In genomic region chr20:2374346-2375125, GRCh38 we compare ENCODE assay signal across 23 cellular contexts. TPM values are rescaled to one million over a fixed set of nuclear protein-coding genes. Genes with fewer than 3 reads are reported as not detected.
DNase-seq lines count a peak whose midpoint lies in the region; TF ChIP-seq lines count a peak whose summit lies in the region.
"Had no signal": no experiment of that assay in that cellular context is flagged by ENCODE, and none has a peak within 500 bp of the region (broad histone marks: within the 10 kb centered on the region; RNA-seq: fewer than 3 reads in every experiment).

No MANE protein-coding gene starts in this region.

- no peak overlapping the region for H4K91ac ChIP-seq in trophoblast cell (ENCODE audit: low read depth, low read length)

- H3K36me3 ChIP-seq in right atrium auricular region = no peaks in the 10 kb centered on the region
- H3K36me3 ChIP-seq in left ventricle myocardium inferior = no peaks in the 10 kb centered on the region
- H3K36me3 ChIP-seq in esophagus muscularis mucosa = no peaks in the 10 kb centered on the region
- H3K36me3 ChIP-seq in trophoblast cell (ENCODE audit: control insufficient read depth in 1 of 2, insufficient read depth in 2 of 2, low read length in 2 of 2) = no peaks in the 10 kb centered on the region
- H3K36me3 ChIP-seq: BE2C; BLaER1 treated with 17β-estradiol and CSF1 and Interleukin-3, amounts not matched to agents 10 nM and 100 nM had no signal

- no peak for TF ChIP-seq CTCF in right atrium auricular region (IDR thresholded peaks at IDR 0.05)
- no peak for TF ChIP-seq CTCF in left ventricle myocardium inferior (IDR thresholded peaks at IDR 0.05; ENCODE audit: borderline replicate concordance)
- TF ChIP-seq CTCF in esophagus muscularis mucosa (IDR thresholded peaks at IDR 0.05) = no peak

- H3K27ac ChIP-seq in right atrium auricular region (no peak overlapping the region), left ventricle myocardium inferior (replicated peaks) (no peak overlapping the region), esophagus muscularis mucosa (replicated peaks in 1 of 4) (no peak overlapping the region), trophoblast cell (ENCODE audit: low read depth, low read length) (no peak overlapping the region)
- H3K27ac ChIP-seq: A549; BLaER1 treated with 17β-estradiol and CSF1 and Interleukin-3, amounts not matched to agents 10 nM and 100 nM had no signal

- no peak for TF ChIP-seq EP300 in esophagus muscularis mucosa (IDR thresholded peaks at IDR 0.05)

- H2BK5ac ChIP-seq in trophoblast cell (ENCODE audit: low read depth, low read length, poor library complexity) = no peak overlapping the region

- 85% methylated on average over 7 of the region's 9 CpGs for WGBS in esophagus muscularis mucosa
- no CpG with 5 or more reads among the region's 9 CpGs for WGBS in trophoblast cell (ENCODE audit: extremely low coverage, insufficient coverage, insufficient read length)

- no peak overlapping the region for H3K14ac ChIP-seq in trophoblast cell (ENCODE audit: low read length)

- H2BK120ac ChIP-seq in trophoblast cell (ENCODE audit: insufficient read depth, low read length, poor library complexity) = no peak overlapping the region

- no peak overlapping the region for H2AK5ac ChIP-seq in trophoblast cell (ENCODE audit: low read length)

- no peak overlapping the region for H2AFZ ChIP-seq in trophoblast cell (ENCODE audit: insufficient read depth, low read length, poor library complexity)
- H2AFZ ChIP-seq: GM23338 had no signal

- no peaks in the 10 kb centered on the region for H3K79me1 ChIP-seq in trophoblast cell (ENCODE audit: low read length)

- H3K4me3 ChIP-seq in right atrium auricular region (no peak overlapping the region), left ventricle myocardium inferior (no peak overlapping the region), esophagus muscularis mucosa (no peak overlapping the region), trophoblast cell (ENCODE audit: low read depth, low read length) (no peak overlapping the region)
- H3K4me3 ChIP-seq: A549; BLaER1 treated with 17β-estradiol and CSF1 and Interleukin-3, amounts not matched to agents 10 nM and 100 nM; GM23338 had no signal

- H3K27me3 ChIP-seq in right atrium auricular region (no peaks in the 10 kb centered on the region), left ventricle myocardium inferior (ENCODE audit: low read depth) (peaks cover 60% of the 10 kb centered on the region), esophagus muscularis mucosa (peaks cover 0 to 23% (median 0%) of the 10 kb centered on the region in 4 donors), trophoblast cell (ENCODE audit: insufficient read depth, low read length) (no peaks in the 10 kb centered on the region)
- H3K27me3 ChIP-seq: BE2C had no signal

- H3K4me1 ChIP-seq in right atrium auricular region (no peaks in the 10 kb centered on the region), left ventricle myocardium inferior (no peaks in the 10 kb centered on the region), esophagus muscularis mucosa (no peaks in the 10 kb centered on the region), trophoblast cell (ENCODE audit: control insufficient read depth in 1 of 2, insufficient read depth in 2 of 2, low read length in 2 of 2) (no peaks in the 10 kb centered on the region)
- H3K4me1 ChIP-seq: A549, BE2C had no signal

- no peak overlapping the region for H4K8ac ChIP-seq in trophoblast cell (ENCODE audit: low read depth, low read length)

- H3K23ac ChIP-seq in trophoblast cell (ENCODE audit: low read length) = peak overlapping the region; percentile 7

- H2BK12ac ChIP-seq in trophoblast cell (ENCODE audit: low read length) = no peak overlapping the region

- H3K9me3 ChIP-seq in right atrium auricular region (no peaks in the 10 kb centered on the region), left ventricle myocardium inferior (replicated peaks) (no peaks in the 10 kb centered on the region), esophagus muscularis mucosa (no peaks in the 10 kb centered on the region), trophoblast cell (ENCODE audit: insufficient read depth, low read depth, low read length) (no peaks in the 10 kb centered on the region)
- H3K9me3 ChIP-seq: BE2C had no signal

- no peak for TF ChIP-seq POLR2A in esophagus muscularis mucosa (IDR thresholded peaks at IDR 0.05; ENCODE audit: low read depth)

- DNase-seq in right atrium auricular region (ENCODE audit: low spot score) (peak; percentile 52), left ventricle myocardium inferior (no peak), esophagus muscularis mucosa (ENCODE audit: extremely low spot score) (peak; percentile 87), trophoblast cell (no peak), NCI-H187 treated with DMSO at 0.1 percent for 48 hours (lab: John Stamatoyannopoulos, UW) (no peak), HuH-7.5 (ENCODE audit: low spot score) (no peak)
- DNase-seq: 8988T; ACHN; AML-193; BE2C; CD4-positive, alpha-beta T cell; CD8-positive, alpha-beta memory T cell; DMS 273 treated with DMSO at 0.1 percent for 48 hours; DMS79 treated with DMSO at 0.1 percent for 48 hours; GF-D8; H9 had no signal

- intact Hi-C loops in left ventricle myocardium inferior (cut with micrococcal nuclease) (no loop called here), esophagus muscularis mucosa (cut with DNase I) (no loop called here)

- H3K4me2 ChIP-seq in trophoblast cell (ENCODE audit: low read length) = no peak overlapping the region
- H3K4me2 ChIP-seq: A549; BLaER1 treated with 17β-estradiol and CSF1 and Interleukin-3, amounts not matched to agents 10 nM and 100 nM; GM23338 had no signal

- no peak overlapping the region for H4K12ac ChIP-seq in trophoblast cell (ENCODE audit: low read depth, low read length)

- H3K4ac ChIP-seq in trophoblast cell (ENCODE audit: low read depth, low read length) = no peak overlapping the region

- peak overlapping the region; percentile 39 for H3K9ac ChIP-seq in trophoblast cell (ENCODE audit: low read length)
- H3K9ac ChIP-seq: BLaER1 treated with 17β-estradiol and CSF1 and Interleukin-3, amounts not matched to agents 10 nM and 100 nM had no signal

- H3K79me2 ChIP-seq in trophoblast cell (ENCODE audit: control insufficient read depth, insufficient read depth, low read length, poor library complexity) = no peaks in the 10 kb centered on the region

- no peak overlapping the region for H3K18ac ChIP-seq in trophoblast cell (ENCODE audit: low read length)

RNA-seq across cellular contexts. Expression of gene TGM6, which starts 6.2 kb away (rescaled TPM):
- total RNA-seq in right atrium auricular region = not detected
- total RNA-seq in left ventricle myocardium inferior = not detected
- total RNA-seq in esophagus muscularis mucosa = not detected
- polyA plus RNA-seq in trophoblast cell (2013) = not detected in 2 replicates
- total RNA-seq: CD4-positive, alpha-beta T cell; CD8-positive, alpha-beta memory T cell; Daoy; G401; GM23338; H4; H9 had no signal
- polyA plus RNA-seq: A549; CD14-positive monocyte; CD8-positive, alpha-beta memory T cell; GM23338 had no signal

Comparison
In these comparisons a context has a peak if more than half of its experiments do, and no peak if none do; other contexts are left out.
1. DNase-seq: peak in right atrium auricular region (single experiment) and esophagus muscularis mucosa (single experiment); none in left ventricle myocardium inferior (single experiment), trophoblast cell (0 of 2), NCI-H187 treated with DMSO at 0.1 percent for 48 hours (single experiment) and HuH-7.5 (single experiment).